ENCODE assay signal across 25 cellular contexts in the genomic region with DNA sequence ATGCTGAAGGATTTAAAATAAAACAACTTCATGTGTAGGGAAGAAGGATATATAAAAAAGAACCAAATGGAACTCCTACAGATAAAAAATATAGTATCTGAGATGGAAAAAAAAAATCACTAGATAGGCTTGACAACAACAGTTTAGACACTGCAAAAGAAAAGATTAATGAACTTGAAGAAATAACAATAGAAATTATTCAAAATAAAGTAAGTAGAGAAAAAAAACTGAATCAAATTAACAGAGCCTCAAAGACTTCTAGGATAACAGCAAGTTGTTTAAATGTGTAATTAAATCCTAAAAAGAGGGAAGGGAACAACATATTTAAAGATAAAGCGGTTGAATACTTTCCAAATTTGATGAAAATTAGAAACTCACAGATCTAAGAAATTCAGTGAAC.
"Had no signal": no experiment of that assay in that cellular context is flagged by ENCODE, and none has a peak within 500 bp of the region (broad histone marks: within the 10 kb centered on the region; RNA-seq: fewer than 3 reads in every experiment).

No MANE protein-coding gene starts in this region.

- H3K27ac ChIP-seq: coronary artery, dorsolateral prefrontal cortex, epithelial cell of prostate, esophagus squamous epithelium, gastrocnemius medialis, heart right ventricle, left lung, lower lobe of right lung had no signal

- H3K4me3 ChIP-seq: coronary artery, dorsolateral prefrontal cortex, esophagus squamous epithelium, gastrocnemius medialis, heart right ventricle, left lung, lower lobe of right lung, mucosa of descending colon had no signal

- H3K36me3 ChIP-seq: esophagus squamous epithelium, gastrocnemius medialis, heart right ventricle, left lung, lower lobe of right lung had no signal

- DNase-seq: dermis blood vessel endothelial cell; dorsolateral prefrontal cortex; effector CD4-positive, alpha-beta T cell; effector memory CD4-positive, alpha-beta T cell; erythroblast; esophagus squamous epithelium; foreskin fibroblast; foreskin melanocyte; gastrocnemius medialis; glutamatergic neuron; heart right ventricle; hippocampal formation; left cardiac atrium; left lung; left ventricle myocardium superior; lower lobe of right lung; mesenchymal stem cell; mucosa of descending colon; naive thymus-derived CD4-positive, alpha-beta T cell had no signal

- FAIRE-seq: colon, endometrium, islet of Langerhans had no signal

- H3K4me1 ChIP-seq: esophagus squamous epithelium, left lung, lower lobe of right lung had no signal

- H3K9me3 ChIP-seq: gastrocnemius medialis, lower lobe of right lung, mucosa of descending colon had no signal

- ATAC-seq: esophagus mucosa; gastrocnemius medialis; left cardiac atrium; left lung; left ventricle myocardium superior; lower lobe of right lung; mucosa of descending colon; naive thymus-derived CD4-positive, alpha-beta T cell had no signal

- H3K27me3 ChIP-seq: dorsolateral prefrontal cortex, esophagus squamous epithelium, gastrocnemius medialis, heart right ventricle, left lung had no signal
